1 cellular context compared by ENCODE assay signal in genomic region chr16:46762583-46762982, GRCh38.
TF ChIP-seq lines count a peak whose summit lies in the region.

No MANE protein-coding gene starts in this region.

TF ChIP-seq in GM23338, 12 proteins besides CTCF, POLR2A, EP300 and RAD21:
- TF ChIP-seq REST (IDR thresholded peaks at IDR 0.05; ENCODE audit: unreplicated experiment) (no peak), EZH2phosphoT487 (IDR thresholded peaks at IDR 0.05; ENCODE audit: unreplicated experiment) (no peak), ZNF331 (CRISPR knock-in tag; IDR thresholded peaks at IDR 0.05; ENCODE audit: low read depth) (no peak), EZH2 (IDR thresholded peaks at IDR 0.05; ENCODE audit: low read depth, unreplicated experiment) (no peak), STAT1 (IDR thresholded peaks at IDR 0.05; ENCODE audit: unreplicated experiment) (no peak), POLR2AphosphoS5 (IDR thresholded peaks at IDR 0.05; ENCODE audit: low read depth) (no peak), ZNF114 (CRISPR knock-in tag; IDR thresholded peaks at IDR 0.05) (no peak), NANOG (IDR thresholded peaks at IDR 0.05; ENCODE audit: borderline replicate concordance) (no peak), JUNB (IDR thresholded peaks at IDR 0.05; ENCODE audit: unreplicated experiment) (no peak), ZNF462 (CRISPR knock-in tag; IDR thresholded peaks at IDR 0.05) (no peak), CREB1 (CRISPR knock-in tag; IDR thresholded peaks at IDR 0.05; ENCODE audit: low read depth) (no peak), ETS1 (IDR thresholded peaks at IDR 0.05) (no peak)
